2 cellular contexts compared by ENCODE assay signal in genomic region chr19:19356901-19357566, GRCh38.
TF ChIP-seq lines count a peak whose summit lies in the region.

No MANE protein-coding gene starts in this region.

TF ChIP-seq in HepG2, 621 proteins besides CTCF, POLR2A, EP300 and RAD21:
- TF ChIP-seq AGO2 (optimal IDR thresholded peaks at IDR 0.05; ENCODE audit: low read depth, low read length) (peak; percentile 72), MIER2 (CRISPR knock-in tag; IDR thresholded peaks at IDR 0.05) (no peak), SRSF4 (IDR thresholded peaks at IDR 0.05; ENCODE audit: low read depth, low read length, poor library complexity, severe bottlenecking) (no peak)

TF ChIP-seq in IMR-90, 13 proteins besides CTCF, POLR2A, EP300 and RAD21:
- TF ChIP-seq MAFK (IDR thresholded peaks at IDR 0.05; ENCODE audit: low read depth, low read length): no peak
- TF ChIP-seq RFX5 (IDR thresholded peaks at IDR 0.05; ENCODE audit: low read depth, low read length): no peak
- TF ChIP-seq CEBPB (IDR thresholded peaks at IDR 0.05; ENCODE audit: low read depth, low read length): no peak
- TF ChIP-seq SMC3 (IDR thresholded peaks at IDR 0.05; ENCODE audit: low read depth, low read length): no peak
- TF ChIP-seq RCOR1 (IDR thresholded peaks at IDR 0.05; ENCODE audit: insufficient replicate concordance, low read length): no peak
- no peak for TF ChIP-seq USF2 (IDR thresholded peaks at IDR 0.05; ENCODE audit: low read depth, low read length)
- TF ChIP-seq FOS (IDR thresholded peaks at IDR 0.05; ENCODE audit: low read depth, low read length): no peak
- no peak for TF ChIP-seq CHD1 (IDR thresholded peaks at IDR 0.05; ENCODE audit: low read depth, low read length)
- TF ChIP-seq MXI1 (IDR thresholded peaks at IDR 0.05; ENCODE audit: borderline replicate concordance, low read depth, low read length): no peak
- no peak for TF ChIP-seq ELK1 (IDR thresholded peaks at IDR 0.05; ENCODE audit: borderline replicate concordance, low read depth, low read length)
- TF ChIP-seq MAZ (IDR thresholded peaks at IDR 0.05; ENCODE audit: borderline replicate concordance, low read depth, low read length): no peak
- TF ChIP-seq NFE2L2 (IDR thresholded peaks at IDR 0.05; ENCODE audit: low read depth, low read length): no peak
- no peak for TF ChIP-seq BHLHE40 (IDR thresholded peaks at IDR 0.05; ENCODE audit: low read depth, low read length)
